ENCODE assay signal across 20 cellular contexts in genomic region chr12:114396869-114397719, GRCh38. TPM values are rescaled to one million over a fixed set of nuclear protein-coding genes. Genes with fewer than 3 reads are reported as not detected.
"Had no signal": no experiment of that assay in that cellular context is flagged by ENCODE, and none has a peak within 500 bp of the region (broad histone marks: within the 10 kb centered on the region; RNA-seq: fewer than 3 reads in every experiment).

No MANE protein-coding gene starts in this region.

- ATAC-seq: activated CD4-positive, CD25-positive, alpha-beta regulatory T cell treated with anti-CD3 and anti-CD28 coated beads, Interleukin-2, amount 50 U/mL, for 24 hours; activated CD8-positive, alpha-beta memory T cell treated with anti-CD3 and anti-CD28 coated beads, Interleukin-2, amount 10 ng/mL, durations not matched to agents 7 days and 5 days; activated T-cell treated with anti-CD3 and anti-CD28 coated beads, Interleukin-2, amount 50 U/mL, for 4 hours; left colon; right lobe of liver had no signal

- DNase-seq: activated CD4-positive, alpha-beta T cell treated with anti-CD3 and anti-CD28 coated beads, Interleukin-2, amount 50 U/mL, for 48 hours; activated CD8-positive, alpha-beta memory T cell treated with anti-CD3 and anti-CD28 coated beads, Interleukin-2, amount 10 ng/mL, durations not matched to agents 7 days and 5 days; activated naive CD4-positive, alpha-beta T cell treated with Interleukin-2 at 50 U/mL for 16 hours; activated T-cell treated with anti-CD3 and anti-CD28 coated beads, Interleukin-2, amount 50 U/mL, for 4 hours; caudate nucleus; colonic mucosa; effector CD4-positive, alpha-beta T cell; left colon; occipital lobe; right lobe of liver; stimulated activated CD4-positive, alpha-beta T cell treated with anti-CD3 and anti-CD28 coated beads, Interleukin-2, amount 100 ng/mL, for 24 hours; stimulated activated naive CD4-positive, alpha-beta T cell; substantia nigra; trophoblast cell had no signal

- H3K4me3 Mint-ChIP-seq: activated CD8-positive, alpha-beta memory T cell treated with anti-CD3 and anti-CD28 coated beads, Interleukin-2, amount 10 ng/mL, durations not matched to agents 7 days and 5 days; activated T-cell treated with anti-CD3 and anti-CD28 coated beads, Interleukin-2, amount 50 U/mL, for 4 hours; memory B cell; natural killer cell treated with Interleukin-12 subunit alpha and Interleukin-12 subunit beta and Interleukin-15 and Interleukin-18, amount 100 ng/mL, for 72 hours had no signal

- H3K9me3 Mint-ChIP-seq: activated T-cell treated with anti-CD3 and anti-CD28 coated beads, Interleukin-2, amount 50 U/mL, for 4 hours; memory B cell; natural killer cell treated with Interleukin-12 subunit alpha and Interleukin-12 subunit beta and Interleukin-15 and Interleukin-18, amount 100 ng/mL, for 72 hours had no signal

- H3K4me3 ChIP-seq: colonic mucosa, right lobe of liver had no signal

- H3K36me3 Mint-ChIP-seq: activated CD8-positive, alpha-beta memory T cell treated with anti-CD3 and anti-CD28 coated beads, Interleukin-2, amount 10 ng/mL, durations not matched to agents 7 days and 5 days; natural killer cell treated with Interleukin-12 subunit alpha and Interleukin-12 subunit beta and Interleukin-15 and Interleukin-18, amount 100 ng/mL, for 72 hours had no signal

- H3K27ac Mint-ChIP-seq: activated CD8-positive, alpha-beta memory T cell treated with anti-CD3 and anti-CD28 coated beads, Interleukin-2, amount 10 ng/mL, durations not matched to agents 7 days and 5 days; memory B cell; natural killer cell treated with Interleukin-12 subunit alpha and Interleukin-12 subunit beta and Interleukin-15 and Interleukin-18, amount 100 ng/mL, for 72 hours; progenitor cell of endocrine pancreas had no signal

- H3K36me3 ChIP-seq: colonic mucosa, right lobe of liver had no signal

- H3K9me3 ChIP-seq: colonic mucosa, right lobe of liver had no signal

- H3K27ac ChIP-seq: colonic mucosa, right lobe of liver had no signal

- H3K4me1 Mint-ChIP-seq: activated CD8-positive, alpha-beta memory T cell treated with anti-CD3 and anti-CD28 coated beads, Interleukin-2, amount 10 ng/mL, durations not matched to agents 7 days and 5 days had no signal

- H3K4me1 ChIP-seq: colonic mucosa, right lobe of liver had no signal

RNA-seq across cellular contexts. Expression of gene TBX5, which starts 8.8 kb away (rescaled TPM):
- total RNA-seq: activated CD8-positive, alpha-beta memory T cell treated with anti-CD3 and anti-CD28 coated beads, Interleukin-2, amount 10 ng/mL, durations not matched to agents 7 days and 5 days; activated T-cell treated with anti-CD3 and anti-CD28 coated beads, Interleukin-2, amount 50 U/mL, for 4 hours; colonic mucosa; glomerular endothelial cell; left colon; natural killer cell treated with Interleukin-12 subunit alpha and Interleukin-12 subunit beta and Interleukin-15 and Interleukin-18, amount 100 ng/mL, for 72 hours; occipital lobe; progenitor cell of endocrine pancreas; right lobe of liver; T-helper 2 cell treated with Interferon-gamma antibody and Interleukin-4, amounts not matched to agents 100 ng/mL and 5 ng/mL, for 36 hours had no signal
